Comparison of ENCODE assay signal across 1 cellular context in genomic region chr14:74670726-74671125, GRCh38.
TF ChIP-seq lines count a peak whose summit lies in the region.

No MANE protein-coding gene starts in this region.

TF ChIP-seq in endothelial cell of umbilical vein, 7 proteins besides CTCF, POLR2A, EP300 and RAD21:
- TF ChIP-seq MYC (IDR thresholded peaks at IDR 0.05; ENCODE audit: low read depth, low read length) (no peak), POLR2AphosphoS5 (IDR thresholded peaks at IDR 0.05; ENCODE audit: insufficient read depth, low read depth, low read length) (no peak), FOS (IDR thresholded peaks at IDR 0.05; ENCODE audit: borderline replicate concordance, insufficient read depth, low read length) (peak; percentile 30)
TF ChIP-seq in endothelial cell of umbilical vein: peak in this region for 1.
